8 cellular contexts compared by ENCODE assay signal in the genomic region with DNA sequence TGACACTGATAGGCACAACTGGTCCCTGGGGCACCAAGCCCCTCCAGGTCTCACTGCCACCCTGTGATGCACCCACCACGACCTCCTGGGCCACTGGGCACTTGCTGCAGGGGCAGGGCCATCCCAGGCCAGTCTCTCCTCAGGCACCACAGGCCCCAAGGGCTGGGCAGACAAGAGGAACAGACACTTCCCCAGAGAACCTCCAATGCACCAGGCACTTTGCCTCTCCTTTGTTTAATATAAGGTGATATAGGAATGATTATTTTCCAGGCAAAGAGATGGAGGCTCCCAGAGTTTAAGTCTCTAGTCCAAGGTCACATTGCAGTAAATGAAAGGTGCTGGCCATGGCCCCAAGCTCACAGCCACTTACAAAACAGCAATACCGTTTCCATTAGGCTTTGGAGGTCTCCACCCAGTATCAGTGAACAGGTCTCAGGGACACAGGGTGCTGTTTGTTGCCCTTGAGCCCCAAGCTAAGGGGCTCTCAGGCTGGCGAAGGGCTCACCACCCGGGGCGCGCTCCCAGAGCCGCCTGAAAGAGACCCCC. TPM values are rescaled to one million over a fixed set of nuclear protein-coding genes. Genes with fewer than 3 reads are reported as not detected.
DNase-seq lines count a peak whose midpoint lies in the region; ATAC-seq, FAIRE-seq and TF ChIP-seq lines count a peak whose summit lies in the region.

No MANE protein-coding gene starts in this region.

- H3K27ac ChIP-seq in kidney (ENCODE audit: low read depth in 2 of 2, low read length in 2 of 2), result peak overlapping the region; percentile 20 to 79
- peak overlapping the region; percentile 82 to 87 for H3K27ac ChIP-seq in thoracic aorta

- peaks cover 33 to 41% of the 10 kb centered on the region in 2 donors for H3K4me1 ChIP-seq in kidney (ENCODE audit: control insufficient read depth in 1 of 2, insufficient read depth in 1 of 2, low read depth in 1 of 2, low read length in 2 of 2)
- peaks cover 8 to 44% of the 10 kb centered on the region in 2 donors for H3K4me1 ChIP-seq in thoracic aorta (ENCODE audit: control insufficient read depth in 1 of 2, low read depth in 2 of 2)

- H3K27me3 Mint-ChIP-seq in T-helper 2 cell treated with Interferon-gamma antibody and Interleukin-4, amounts not matched to agents 5 μg/mL and 100 μg/mL, for 36 hours (ENCODE audit: low read depth), result no peaks in the 10 kb centered on the region
- H3K27me3 Mint-ChIP-seq in activated T-helper 17 cell treated with anti-CD3 and anti-CD28 coated beads, Interleukin-2, amount 50 U/mL, for 72 hours, result peaks cover 3% of the 10 kb centered on the region

- H3K9me3 Mint-ChIP-seq in T-helper 2 cell treated with Interferon-gamma antibody and Interleukin-4, amounts not matched to agents 5 μg/mL and 100 μg/mL, for 36 hours, result no peaks in the 10 kb centered on the region
- H3K9me3 Mint-ChIP-seq in activated T-helper 17 cell treated with anti-CD3 and anti-CD28 coated beads, Interleukin-2, amount 50 U/mL, for 72 hours, result no peaks in the 10 kb centered on the region

- H3K4me3 ChIP-seq in kidney (ENCODE audit: low read length in 2 of 2), result peak overlapping the region in 1 of 2 donors; percentile 58
- peak overlapping the region; percentile 73 for H3K4me3 ChIP-seq in thoracic aorta

- intact Hi-C loops in kidney (cut with DNase I), result no loop called here

- peaks cover 17% of the 10 kb centered on the region for H3K4me1 Mint-ChIP-seq in T-helper 2 cell treated with Interferon-gamma antibody and Interleukin-4, amounts not matched to agents 5 μg/mL and 100 μg/mL, for 36 hours (ENCODE audit: low read depth)
- peaks cover under 1% of the 10 kb centered on the region for H3K4me1 Mint-ChIP-seq in activated T-helper 17 cell treated with anti-CD3 and anti-CD28 coated beads, Interleukin-2, amount 50 U/mL, for 72 hours

- FAIRE-seq in kidney (lab: Jason Lieb, UNC), result no peak

- peak overlapping the region; percentile 70 for H3K4me3 Mint-ChIP-seq in T-helper 2 cell treated with Interferon-gamma antibody and Interleukin-4, amounts not matched to agents 5 μg/mL and 100 μg/mL, for 36 hours
- H3K4me3 Mint-ChIP-seq in activated T-helper 17 cell treated with anti-CD3 and anti-CD28 coated beads, Interleukin-2, amount 50 U/mL, for 72 hours, result peak overlapping the region; percentile 66

- TF ChIP-seq CTCF in kidney (IDR thresholded peaks at IDR 0.05; ENCODE audit: borderline replicate concordance, extremely low read depth, insufficient read depth) (no peak), thoracic aorta (IDR thresholded peaks at IDR 0.05) (no peak)

- peak overlapping the region in 1 of 2 donors; percentile 79 for H3K9ac ChIP-seq in kidney (ENCODE audit: low read length in 2 of 2)

- no peaks in the 10 kb centered on the region for H3K27me3 ChIP-seq in thoracic aorta (replicated peaks; ENCODE audit: insufficient read depth)

- no peaks in the 10 kb centered on the region for H3K9me3 ChIP-seq in kidney (ENCODE audit: control insufficient read depth in 1 of 2, low read length in 2 of 2)
- no peaks in the 10 kb centered on the region for H3K9me3 ChIP-seq in thoracic aorta

- peak overlapping the region; percentile 81 for H3K27ac Mint-ChIP-seq in T-helper 2 cell treated with Interferon-gamma antibody and Interleukin-4, amounts not matched to agents 5 μg/mL and 100 μg/mL, for 36 hours
- H3K27ac Mint-ChIP-seq in activated T-helper 17 cell treated with anti-CD3 and anti-CD28 coated beads, Interleukin-2, amount 50 U/mL, for 72 hours, result no peak overlapping the region

- no peaks in the 10 kb centered on the region for H3K36me3 Mint-ChIP-seq in T-helper 2 cell treated with Interferon-gamma antibody and Interleukin-4, amounts not matched to agents 5 μg/mL and 100 μg/mL, for 36 hours (ENCODE audit: low read depth)
- no peaks in the 10 kb centered on the region for H3K36me3 Mint-ChIP-seq in activated T-helper 17 cell treated with anti-CD3 and anti-CD28 coated beads, Interleukin-2, amount 50 U/mL, for 72 hours (ENCODE audit: low read depth)

- H3K36me3 ChIP-seq in kidney (ENCODE audit: control insufficient read depth in 1 of 2, insufficient read depth in 2 of 2, low read length in 2 of 2) (peaks cover 25 to 51% of the 10 kb centered on the region in 2 donors), thoracic aorta (peaks cover 27% of the 10 kb centered on the region)

- no peak for ATAC-seq in activated T-helper 17 cell treated with anti-CD3 and anti-CD28 coated beads, Interleukin-2, amount 50 U/mL, for 72 hours (replicated peaks)
- no peak for ATAC-seq in thoracic aorta (ENCODE audit: insufficient number of reproducible peaks, low FRiP score, low read depth)
- ATAC-seq in HG02571 (IDR thresholded peaks at IDR 0.05; ENCODE audit: unreplicated experiment), result no peak
- no peak for ATAC-seq in GM18861 (IDR thresholded peaks at IDR 0.05; ENCODE audit: unreplicated experiment)

- DNase-seq in T-helper 2 cell treated with Interferon-gamma antibody and Interleukin-4, amounts not matched to agents 5 μg/mL and 100 μg/mL, for 36 hours (ENCODE audit: low spot score), result no peak
- no peak for DNase-seq in T-helper 2 cell
- no peak for DNase-seq in kidney
- DNase-seq in thoracic aorta (ENCODE audit: low spot score), result no peak
- DNase-seq in NCI-H510A treated with DMSO at 0.1 percent for 48 hours (lab: John Stamatoyannopoulos, UW), result no peak

RNA-seq across cellular contexts. Expression of gene DEPP1, which starts 4.5 kb away (rescaled TPM):
- 1 to 10 TPM in 1 of 2 donors, under 1 TPM in 1; 0.73 to 2.0 TPM for total RNA-seq in activated T-helper 17 cell treated with anti-CD3 and anti-CD28 coated beads, Interleukin-2, amount 50 U/mL, for 72 hours
- 146 TPM for total RNA-seq in kidney
- 44.4 TPM for polyA plus RNA-seq in kidney (ENCODE audit: insufficient read depth, low read depth, low replicate concordance)
- 100 to 1,000 TPM; 473 to 661 TPM for total RNA-seq in thoracic aorta

RNA-seq across cellular contexts. Expression of gene RASSF4, which starts 14.6 kb away (rescaled TPM):
- total RNA-seq in activated T-helper 17 cell treated with anti-CD3 and anti-CD28 coated beads, Interleukin-2, amount 50 U/mL, for 72 hours, result 1 to 10 TPM; 1.7 to 4.4 TPM
- total RNA-seq in kidney, result 76.4 TPM
- polyA plus RNA-seq in kidney (ENCODE audit: insufficient read depth, low read depth, low replicate concordance), result 83.1 TPM
- total RNA-seq in thoracic aorta, result 10 to 100 TPM; 48.5 to 68.5 TPM

RNA-seq across cellular contexts. Expression of gene ZNF22, which starts 26.6 kb away (rescaled TPM):
- 10 to 100 TPM in 1 of 2 donors, 1 to 10 TPM in 1; 7.3 to 12.6 TPM for total RNA-seq in activated T-helper 17 cell treated with anti-CD3 and anti-CD28 coated beads, Interleukin-2, amount 50 U/mL, for 72 hours
- 24.5 TPM for total RNA-seq in kidney
- 18.7 TPM for polyA plus RNA-seq in kidney (ENCODE audit: insufficient read depth, low read depth, low replicate concordance)
- total RNA-seq in thoracic aorta, result 10 to 100 TPM; 16.6 to 20.7 TPM

Comparison
In these comparisons a context has a peak if more than half of its experiments do, and no peak if none do; other contexts are left out.
1. RNA of gene DEPP1, which starts 4.5 kb away (total RNA-seq): 473 to 661 TPM in thoracic aorta and 146 TPM in kidney (single experiment); 0.73 to 2.0 TPM in activated T-helper 17 cell treated with anti-CD3 and anti-CD28 coated beads, Interleukin-2, amount 50 U/mL, for 72 hours; every median in the first group is over 10 times any median in the second.
2. RNA of gene RASSF4, which starts 14.6 kb away (total RNA-seq): 76.4 TPM in kidney (single experiment) and 48.5 to 68.5 TPM in thoracic aorta; 1.7 to 4.4 TPM in activated T-helper 17 cell treated with anti-CD3 and anti-CD28 coated beads, Interleukin-2, amount 50 U/mL, for 72 hours; every median in the first group is over 4 times any median in the second.